ENCODE assay signal across 17 cellular contexts in genomic region chr16:19859166-19859565, GRCh38. TPM values are rescaled to one million over a fixed set of nuclear protein-coding genes. Genes with fewer than 3 reads are reported as not detected.
"Had no signal": no experiment of that assay in that cellular context is flagged by ENCODE, and none has a peak within 500 bp of the region (broad histone marks: within the 10 kb centered on the region; RNA-seq: fewer than 3 reads in every experiment).

No MANE protein-coding gene starts in this region.

- H3K4me3 Mint-ChIP-seq: activated naive CD8-positive, alpha-beta T cell treated with anti-CD3 and anti-CD28 coated beads for 36 hours; activated T-cell treated with anti-CD3 and anti-CD28 coated beads, Interleukin-2, amount 50 U/mL, for 72 hours; central memory CD8-positive, alpha-beta T cell; natural killer cell; stimulated activated naive B cell treated with anti-CD40 and anti-IgM and Interleukin-4, amounts not matched to agents 10 μg/mL and 1 μg/mL and 100 μg/mL, for 72 hours; T-helper 1 cell treated with Interleukin-12 subunit alpha and Interleukin-12 subunit beta and Interleukin-4 antibody, amounts not matched to agents 30 μg/mL and 1 μg/mL, for 36 hours had no signal

- H3K4me1 ChIP-seq: lower lobe of right lung had no signal

- H3K9me3 ChIP-seq: esophagus muscularis mucosa, lower lobe of right lung, thyroid gland had no signal

- DNase-seq: activated CD4-positive, CD25-positive, alpha-beta regulatory T cell treated with anti-CD3 and anti-CD28 coated beads, Interleukin-2, amount 50 U/mL, for 72 hours; activated CD8-positive, alpha-beta memory T cell treated with anti-CD3 and anti-CD28 coated beads for 24 hours; activated gamma-delta T cell treated with Interleukin-2 at 50 U/mL for 16 hours; activated naive CD8-positive, alpha-beta T cell treated with anti-CD3 and anti-CD28 coated beads for 36 hours; activated T-cell treated with anti-CD3 and anti-CD28 coated beads, Interleukin-2, amount 50 U/mL, for 72 hours; amniotic stem cell; brain microvascular endothelial cell; cortex of kidney; effector CD4-positive, alpha-beta T cell; left colon; natural killer cell; stimulated activated naive B cell treated with anti-CD40 and anti-IgM and Interleukin-4, amounts not matched to agents 10 μg/mL and 1 μg/mL and 100 μg/mL, for 72 hours; thyroid gland had no signal

- H3K36me3 Mint-ChIP-seq: activated naive CD8-positive, alpha-beta T cell treated with anti-CD3 and anti-CD28 coated beads for 36 hours; natural killer cell; stimulated activated naive B cell treated with anti-CD40 and anti-IgM and Interleukin-4, amounts not matched to agents 10 μg/mL and 1 μg/mL and 100 μg/mL, for 72 hours had no signal

- H3K27ac Mint-ChIP-seq: activated naive CD8-positive, alpha-beta T cell treated with anti-CD3 and anti-CD28 coated beads for 36 hours; activated T-cell treated with anti-CD3 and anti-CD28 coated beads, Interleukin-2, amount 50 U/mL, for 72 hours; natural killer cell; stimulated activated naive B cell treated with anti-CD40 and anti-IgM and Interleukin-4, amounts not matched to agents 10 μg/mL and 1 μg/mL and 100 μg/mL, for 72 hours; T-helper 1 cell treated with Interleukin-12 subunit alpha and Interleukin-12 subunit beta and Interleukin-4 antibody, amounts not matched to agents 30 μg/mL and 1 μg/mL, for 36 hours had no signal

- H3K27me3 ChIP-seq: brain microvascular endothelial cell, esophagus muscularis mucosa, thyroid gland had no signal

- H3K4me3 ChIP-seq: esophagus muscularis mucosa, lower lobe of right lung, thyroid gland had no signal

- H3K27me3 Mint-ChIP-seq: activated naive CD8-positive, alpha-beta T cell treated with anti-CD3 and anti-CD28 coated beads for 36 hours; stimulated activated naive B cell treated with anti-CD40 and anti-IgM and Interleukin-4, amounts not matched to agents 10 μg/mL and 1 μg/mL and 100 μg/mL, for 72 hours had no signal

- H3K4me1 Mint-ChIP-seq: activated naive CD8-positive, alpha-beta T cell treated with anti-CD3 and anti-CD28 coated beads for 36 hours; central memory CD8-positive, alpha-beta T cell; natural killer cell had no signal

- H3K27ac ChIP-seq: brain microvascular endothelial cell, esophagus muscularis mucosa, lower lobe of right lung had no signal

- H3K9me3 Mint-ChIP-seq: activated naive CD8-positive, alpha-beta T cell treated with anti-CD3 and anti-CD28 coated beads for 36 hours; activated T-cell treated with anti-CD3 and anti-CD28 coated beads, Interleukin-2, amount 50 U/mL, for 72 hours; central memory CD8-positive, alpha-beta T cell; natural killer cell; stimulated activated naive B cell treated with anti-CD40 and anti-IgM and Interleukin-4, amounts not matched to agents 10 μg/mL and 1 μg/mL and 100 μg/mL, for 72 hours; T-helper 1 cell treated with Interleukin-12 subunit alpha and Interleukin-12 subunit beta and Interleukin-4 antibody, amounts not matched to agents 30 μg/mL and 1 μg/mL, for 36 hours had no signal

RNA-seq across cellular contexts. Expression of gene GPRC5B, which starts 25.5 kb away (rescaled TPM):
- total RNA-seq: natural killer cell had no signal
